ENCODE assay signal across 1 cellular context in the genomic region with DNA sequence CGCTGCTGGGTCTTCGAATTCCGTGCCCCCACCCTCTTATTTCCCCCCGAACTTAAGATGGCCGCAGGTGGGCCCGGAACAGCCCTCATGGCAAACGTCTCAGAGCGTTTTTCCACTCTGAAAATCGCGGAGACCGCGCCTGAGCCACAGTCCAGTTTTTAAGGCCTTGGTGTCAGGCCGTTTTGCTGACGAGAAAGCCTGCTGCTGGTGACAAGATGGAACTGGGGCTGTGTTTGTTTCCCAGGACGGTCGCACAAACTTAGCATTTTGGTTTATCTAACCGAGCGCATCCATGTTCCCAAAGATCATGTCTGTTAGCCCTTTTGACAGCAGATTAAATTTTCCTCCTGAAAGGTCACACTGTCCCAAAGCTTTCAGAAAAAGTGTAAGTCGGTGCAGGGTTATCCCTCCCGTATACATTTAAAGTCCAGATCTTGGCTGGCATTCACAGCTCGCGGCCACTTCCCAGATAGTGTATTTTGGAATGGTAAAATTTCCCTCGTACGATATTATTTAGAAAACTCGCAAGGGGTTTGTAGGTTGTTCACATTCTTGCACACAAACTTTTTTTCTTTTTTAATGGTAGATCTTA.
TF ChIP-seq lines count a peak whose summit lies in the region.

No MANE protein-coding gene starts in this region.

TF ChIP-seq in K562, 482 proteins besides CTCF, POLR2A, EP300 and RAD21 (continued from another document and continues in another):
- peak in 1 of 2 experiments; percentile 63; a peak in 1 of 4 replicates for TF ChIP-seq MLLT1 (IDR thresholded peaks at IDR 0.05)
- TF ChIP-seq ID3 (CRISPR knock-in tag; IDR thresholded peaks at IDR 0.05) = no peak
- TF ChIP-seq ID3 (tag; IDR thresholded peaks at IDR 0.05) = peak; percentile 20; the same call in 1 of the 2 replicates
- TF ChIP-seq TBP (optimal IDR thresholded peaks at IDR 0.05; ENCODE audit: low read depth, low read length) = peak; percentile 45
- TF ChIP-seq, protein P1, sequence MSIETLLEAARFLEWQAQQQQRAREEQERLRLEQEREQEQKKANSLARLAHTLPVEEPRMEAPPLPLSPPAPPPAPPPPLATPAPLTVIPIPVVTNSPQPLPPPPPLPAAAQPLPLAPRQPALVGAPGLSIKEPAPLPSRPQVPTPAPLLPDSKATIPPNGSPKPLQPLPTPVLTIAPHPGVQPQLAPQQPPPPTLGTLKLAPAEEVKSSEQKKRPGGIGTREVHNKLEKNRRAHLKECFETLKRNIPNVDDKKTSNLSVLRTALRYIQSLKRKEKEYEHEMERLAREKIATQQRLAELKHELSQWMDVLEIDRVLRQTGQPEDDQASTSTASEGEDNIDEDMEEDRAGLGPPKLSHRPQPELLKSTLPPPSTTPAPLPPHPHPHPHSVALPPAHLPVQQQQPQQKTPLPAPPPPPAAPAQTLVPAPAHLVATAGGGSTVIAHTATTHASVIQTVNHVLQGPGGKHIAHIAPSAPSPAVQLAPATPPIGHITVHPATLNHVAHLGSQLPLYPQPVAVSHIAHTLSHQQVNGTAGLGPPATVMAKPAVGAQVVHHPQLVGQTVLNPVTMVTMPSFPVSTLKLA (conservative IDR thresholded peaks at IDR 0.05) = 0 out of 4 replicates have a peak, but pooled peaks of 1 of the 2 experiments have one; percentile 24
- TF ChIP-seq SP1 (CRISPR knock-in tag; IDR thresholded peaks at IDR 0.05) = peak; percentile 53; the same call in 1 of the 2 replicates
- peak in 1 of 2 experiments; percentile 17; a peak in 1 of 4 replicates for TF ChIP-seq SIN3A (IDR thresholded peaks at IDR 0.05; ENCODE audit: borderline replicate concordance in 2 of 2, control insufficient read depth in 1 of 2, low read depth in 2 of 2, low read length in 2 of 2)
- TF ChIP-seq ETV6 (IDR thresholded peaks at IDR 0.05; ENCODE audit: borderline replicate concordance in 1 of 2, low read depth in 2 of 2, low read length in 1 of 2) = no peak
- no peak for TF ChIP-seq ETV6 (CRISPR knock-in tag; IDR thresholded peaks at IDR 0.05; ENCODE audit: borderline replicate concordance)
- peak; percentile 91; the same call in 1 of the 2 replicates for TF ChIP-seq NFRKB (IDR thresholded peaks at IDR 0.05; ENCODE audit: low read depth)
- TF ChIP-seq ILK (tag; IDR thresholded peaks at IDR 0.05; ENCODE audit: borderline replicate concordance, low read depth) = no peak
- TF ChIP-seq, protein P2, sequence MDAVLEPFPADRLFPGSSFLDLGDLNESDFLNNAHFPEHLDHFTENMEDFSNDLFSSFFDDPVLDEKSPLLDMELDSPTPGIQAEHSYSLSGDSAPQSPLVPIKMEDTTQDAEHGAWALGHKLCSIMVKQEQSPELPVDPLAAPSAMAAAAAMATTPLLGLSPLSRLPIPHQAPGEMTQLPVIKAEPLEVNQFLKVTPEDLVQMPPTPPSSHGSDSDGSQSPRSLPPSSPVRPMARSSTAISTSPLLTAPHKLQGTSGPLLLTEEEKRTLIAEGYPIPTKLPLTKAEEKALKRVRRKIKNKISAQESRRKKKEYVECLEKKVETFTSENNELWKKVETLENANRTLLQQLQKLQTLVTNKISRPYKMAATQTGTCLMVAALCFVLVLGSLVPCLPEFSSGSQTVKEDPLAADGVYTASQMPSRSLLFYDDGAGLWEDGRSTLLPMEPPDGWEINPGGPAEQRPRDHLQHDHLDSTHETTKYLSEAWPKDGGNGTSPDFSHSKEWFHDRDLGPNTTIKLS (IDR thresholded peaks at IDR 0.05; ENCODE audit: borderline replicate concordance, low read depth) = no peak
- TF ChIP-seq TCF7 (IDR thresholded peaks at IDR 0.05; ENCODE audit: borderline replicate concordance) = 0 out of 2 replicates have a peak, but pooled peaks have one; percentile 9
- TF ChIP-seq E2F6 (IDR thresholded peaks at IDR 0.05; ENCODE audit: borderline replicate concordance in 1 of 2, extremely low read depth in 1 of 2, insufficient read depth in 1 of 2, insufficient read length in 1 of 2, low read depth in 1 of 2, low read length in 1 of 2, poor library complexity in 1 of 2, severe bottlenecking in 1 of 2) = no peak
- no peak for TF ChIP-seq RBM39 (optimal IDR thresholded peaks at IDR 0.05; ENCODE audit: low read depth, low read length)
- 0 out of 2 replicates have a peak, but pooled peaks have one; percentile 6 for TF ChIP-seq ELF1 (tag; IDR thresholded peaks at IDR 0.05)
- peak; percentile 8; the same call in 1 of the 2 replicates for TF ChIP-seq GTF2E2 (tag; IDR thresholded peaks at IDR 0.05)
- TF ChIP-seq ZFX (CRISPR knock-in tag; IDR thresholded peaks at IDR 0.05) = peak; percentile 45
- TF ChIP-seq, protein P3, sequence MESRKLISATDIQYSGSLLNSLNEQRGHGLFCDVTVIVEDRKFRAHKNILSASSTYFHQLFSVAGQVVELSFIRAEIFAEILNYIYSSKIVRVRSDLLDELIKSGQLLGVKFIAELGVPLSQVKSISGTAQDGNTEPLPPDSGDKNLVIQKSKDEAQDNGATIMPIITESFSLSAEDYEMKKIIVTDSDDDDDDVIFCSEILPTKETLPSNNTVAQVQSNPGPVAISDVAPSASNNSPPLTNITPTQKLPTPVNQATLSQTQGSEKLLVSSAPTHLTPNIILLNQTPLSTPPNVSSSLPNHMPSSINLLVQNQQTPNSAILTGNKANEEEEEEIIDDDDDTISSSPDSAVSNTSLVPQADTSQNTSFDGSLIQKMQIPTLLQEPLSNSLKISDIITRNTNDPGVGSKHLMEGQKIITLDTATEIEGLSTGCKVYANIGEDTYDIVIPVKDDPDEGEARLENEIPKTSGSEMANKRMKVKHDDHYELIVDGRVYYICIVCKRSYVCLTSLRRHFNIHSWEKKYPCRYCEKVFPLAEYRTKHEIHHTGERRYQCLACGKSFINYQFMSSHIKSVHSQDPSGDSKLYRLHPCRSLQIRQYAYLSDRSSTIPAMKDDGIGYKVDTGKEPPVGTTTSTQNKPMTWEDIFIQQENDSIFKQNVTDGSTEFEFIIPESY (CRISPR knock-in tag; IDR thresholded peaks at IDR 0.05) = no peak
- peak; percentile 56 for TF ChIP-seq MAX (CRISPR knock-in tag; IDR thresholded peaks at IDR 0.05)
- TF ChIP-seq, protein P4, sequence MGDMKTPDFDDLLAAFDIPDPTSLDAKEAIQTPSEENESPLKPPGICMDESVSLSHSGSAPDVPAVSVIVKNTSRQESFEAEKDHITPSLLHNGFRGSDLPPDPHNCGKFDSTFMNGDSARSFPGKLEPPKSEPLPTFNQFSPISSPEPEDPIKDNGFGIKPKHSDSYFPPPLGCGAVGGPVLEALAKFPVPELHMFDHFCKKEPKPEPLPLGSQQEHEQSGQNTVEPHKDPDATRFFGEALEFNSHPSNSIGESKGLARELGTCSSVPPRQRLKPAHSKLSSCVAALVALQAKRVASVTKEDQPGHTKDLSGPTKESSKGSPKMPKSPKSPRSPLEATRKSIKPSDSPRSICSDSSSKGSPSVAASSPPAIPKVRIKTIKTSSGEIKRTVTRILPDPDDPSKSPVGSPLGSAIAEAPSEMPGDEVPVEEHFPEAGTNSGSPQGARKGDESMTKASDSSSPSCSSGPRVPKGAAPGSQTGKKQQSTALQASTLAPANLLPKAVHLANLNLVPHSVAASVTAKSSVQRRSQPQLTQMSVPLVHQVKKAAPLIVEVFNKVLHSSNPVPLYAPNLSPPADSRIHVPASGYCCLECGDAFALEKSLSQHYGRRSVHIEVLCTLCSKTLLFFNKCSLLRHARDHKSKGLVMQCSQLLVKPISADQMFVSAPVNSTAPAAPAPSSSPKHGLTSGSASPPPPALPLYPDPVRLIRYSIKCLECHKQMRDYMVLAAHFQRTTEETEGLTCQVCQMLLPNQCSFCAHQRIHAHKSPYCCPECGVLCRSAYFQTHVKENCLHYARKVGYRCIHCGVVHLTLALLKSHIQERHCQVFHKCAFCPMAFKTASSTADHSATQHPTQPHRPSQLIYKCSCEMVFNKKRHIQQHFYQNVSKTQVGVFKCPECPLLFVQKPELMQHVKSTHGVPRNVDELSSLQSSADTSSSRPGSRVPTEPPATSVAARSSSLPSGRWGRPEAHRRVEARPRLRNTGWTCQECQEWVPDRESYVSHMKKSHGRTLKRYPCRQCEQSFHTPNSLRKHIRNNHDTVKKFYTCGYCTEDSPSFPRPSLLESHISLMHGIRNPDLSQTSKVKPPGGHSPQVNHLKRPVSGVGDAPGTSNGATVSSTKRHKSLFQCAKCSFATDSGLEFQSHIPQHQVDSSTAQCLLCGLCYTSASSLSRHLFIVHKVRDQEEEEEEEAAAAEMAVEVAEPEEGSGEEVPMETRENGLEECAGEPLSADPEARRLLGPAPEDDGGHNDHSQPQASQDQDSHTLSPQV (IDR thresholded peaks at IDR 0.05) = peak; percentile 44; the same call in 1 of the 2 replicates
- TF ChIP-seq, protein P5, sequence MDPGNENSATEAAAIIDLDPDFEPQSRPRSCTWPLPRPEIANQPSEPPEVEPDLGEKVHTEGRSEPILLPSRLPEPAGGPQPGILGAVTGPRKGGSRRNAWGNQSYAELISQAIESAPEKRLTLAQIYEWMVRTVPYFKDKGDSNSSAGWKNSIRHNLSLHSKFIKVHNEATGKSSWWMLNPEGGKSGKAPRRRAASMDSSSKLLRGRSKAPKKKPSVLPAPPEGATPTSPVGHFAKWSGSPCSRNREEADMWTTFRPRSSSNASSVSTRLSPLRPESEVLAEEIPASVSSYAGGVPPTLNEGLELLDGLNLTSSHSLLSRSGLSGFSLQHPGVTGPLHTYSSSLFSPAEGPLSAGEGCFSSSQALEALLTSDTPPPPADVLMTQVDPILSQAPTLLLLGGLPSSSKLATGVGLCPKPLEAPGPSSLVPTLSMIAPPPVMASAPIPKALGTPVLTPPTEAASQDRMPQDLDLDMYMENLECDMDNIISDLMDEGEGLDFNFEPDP (CRISPR knock-in tag; IDR thresholded peaks at IDR 0.05) = no peak
- TF ChIP-seq RBFOX2 (IDR thresholded peaks at IDR 0.05; ENCODE audit: low read depth, low read length) = peak; percentile 57
- TF ChIP-seq RERE (CRISPR knock-in tag; IDR thresholded peaks at IDR 0.05; ENCODE audit: borderline replicate concordance) = 0 out of 2 replicates have a peak, but pooled peaks have one; percentile 67
- 0 out of 2 replicates have a peak, but pooled peaks have one; percentile 40 for TF ChIP-seq HDAC8 (tag; IDR thresholded peaks at IDR 0.05)
- no peak for TF ChIP-seq NR0B1 (IDR thresholded peaks at IDR 0.05; ENCODE audit: partially characterized antibody)
- peak; percentile 4; the same call in 1 of the 2 replicates for TF ChIP-seq GTF2F1 (IDR thresholded peaks at IDR 0.05; ENCODE audit: low read depth, low read length)
